In genomic region chr1:203028784-203029553, GRCh38 we compare ENCODE assay signal across 16 cellular contexts. TPM values are rescaled to one million over a fixed set of nuclear protein-coding genes. Genes with fewer than 3 reads are reported as not detected.
DNase-seq lines count a peak whose midpoint lies in the region; ATAC-seq and TF ChIP-seq lines count a peak whose summit lies in the region.
"Had no signal": no experiment of that assay in that cellular context is flagged by ENCODE, and none has a peak within 500 bp of the region (broad histone marks: within the 10 kb centered on the region; RNA-seq: fewer than 3 reads in every experiment).

No MANE protein-coding gene starts in this region.

- no peak overlapping the region for H3K27ac ChIP-seq in brain microvascular endothelial cell
- H3K27ac ChIP-seq: skin epidermis, tibial nerve had no signal

- peaks cover 27% of the 10 kb centered on the region for H3K4me1 Mint-ChIP-seq in activated CD4-positive, alpha-beta T cell treated with anti-CD3 and anti-CD28 coated beads, Interleukin-2, amount 10 ng/mL, durations not matched to agents 24 days and 14 days
- peaks cover 21% of the 10 kb centered on the region for H3K4me1 Mint-ChIP-seq in activated CD4-positive, alpha-beta T cell treated with anti-CD3 and anti-CD28 coated beads, Interleukin-2, amount 10 ng/mL, durations not matched to agents 7 days and 5 days
- H3K4me1 Mint-ChIP-seq in activated T-helper 1 cell treated with anti-CD3 and anti-CD28 coated beads, Interleukin-12 subunit alpha, Interleukin-12 subunit beta, Interleukin-2, Interleukin-4 antibody, amounts not matched to agents 30 ng/mL and 10 ng/mL and 1 ng/mL, durations not matched to agents 14 hours and 24 hours and 36 hours (ENCODE audit: low read depth): peaks cover 25% of the 10 kb centered on the region

- H3K4me3 Mint-ChIP-seq in activated CD4-positive, alpha-beta T cell treated with anti-CD3 and anti-CD28 coated beads, Interleukin-2, amount 10 ng/mL, durations not matched to agents 24 days and 14 days: peak overlapping the region; percentile 92
- H3K4me3 Mint-ChIP-seq in activated CD4-positive, alpha-beta T cell treated with anti-CD3 and anti-CD28 coated beads, Interleukin-2, amount 10 ng/mL, durations not matched to agents 7 days and 5 days: no peak overlapping the region
- peak overlapping the region; percentile 1 for H3K4me3 Mint-ChIP-seq in activated T-helper 1 cell treated with anti-CD3 and anti-CD28 coated beads, Interleukin-12 subunit alpha, Interleukin-12 subunit beta, Interleukin-2, Interleukin-4 antibody, amounts not matched to agents 30 ng/mL and 10 ng/mL and 1 ng/mL, durations not matched to agents 14 hours and 24 hours and 36 hours

- peaks cover 3% of the 10 kb centered on the region for H3K36me3 ChIP-seq in brain microvascular endothelial cell (replicated peaks)

- CTCF ChIA-PET in activated CD4-positive, alpha-beta T cell treated with anti-CD3 and anti-CD28 coated beads, Interleukin-2, amount 10 ng/mL, durations not matched to agents 7 days and 5 days (lab: Charles Lee): interaction anchor here (1.1 to 3.2 kb wide), 4 partner anchors 10 to 238 kb away, joined by 3 to 25 read pairs (median 4); no protein-coding TSS in a partner anchor

- no peak for DNase-seq in activated CD4-positive, alpha-beta T cell treated with anti-CD3 and anti-CD28 coated beads, Interleukin-2, amount 10 ng/mL, durations not matched to agents 24 days and 14 days
- DNase-seq in activated CD4-positive, alpha-beta T cell treated with anti-CD3 and anti-CD28 coated beads, Interleukin-2, amount 10 ng/mL, durations not matched to agents 7 days and 5 days: no peak
- no peak for DNase-seq in activated T-helper 1 cell treated with anti-CD3 and anti-CD28 coated beads, Interleukin-12 subunit alpha, Interleukin-12 subunit beta, Interleukin-2, Interleukin-4 antibody, amounts not matched to agents 30 ng/mL and 10 ng/mL and 1 ng/mL, durations not matched to agents 14 hours and 24 hours and 36 hours (ENCODE audit: low spot score)
- DNase-seq in left ventricle myocardium superior (no peak), superior temporal gyrus (ENCODE audit: extremely low spot score) (peak; percentile 23), brain microvascular endothelial cell (no peak), NCI-H510A (lab: John Stamatoyannopoulos, UW) (no peak)
- no peak for DNase-seq in activated CD4-positive, CD25-positive, alpha-beta regulatory T cell (lab: John Stamatoyannopoulos, UW)
- DNase-seq: effector CD8-positive, alpha-beta T cell; NCI-H226; T-helper 9 cell had no signal

- intact Hi-C loops in activated CD4-positive, alpha-beta T cell treated with anti-CD3 and anti-CD28 coated beads, Interleukin-2, amount 10 ng/mL, durations not matched to agents 24 days and 14 days (cut with micrococcal nuclease): no loop called here
- intact Hi-C loops in activated T-helper 1 cell treated with anti-CD3 and anti-CD28 coated beads, Interleukin-12 subunit alpha, Interleukin-12 subunit beta, Interleukin-2, Interleukin-4 antibody, amounts not matched to agents 30 ng/mL and 10 ng/mL and 1 ng/mL, durations not matched to agents 14 hours and 24 hours and 36 hours (cut with micrococcal nuclease): loop anchor here (5.0 to 10.0 kb wide), 4 partner anchors 142 to 766 kb away; partner anchors contain the start of genes RABIF, UBE2T, ZBED6 and ZC3H11A
- intact Hi-C loops in left ventricle myocardium superior (cut with micrococcal nuclease): no loop called here

- H3K4me3 ChIP-seq in brain microvascular endothelial cell (ENCODE audit: low read depth, low read length): no peak overlapping the region
- H3K4me3 ChIP-seq: skin epidermis, tibial nerve had no signal

- H3K27me3 ChIP-seq in brain microvascular endothelial cell (replicated peaks): peaks cover 16% of the 10 kb centered on the region
- H3K27me3 ChIP-seq: tibial nerve had no signal

- H3K36me3 Mint-ChIP-seq in activated CD4-positive, alpha-beta T cell treated with anti-CD3 and anti-CD28 coated beads, Interleukin-2, amount 10 ng/mL, durations not matched to agents 24 days and 14 days (ENCODE audit: low read depth): peaks cover 25% of the 10 kb centered on the region
- H3K36me3 Mint-ChIP-seq in activated CD4-positive, alpha-beta T cell treated with anti-CD3 and anti-CD28 coated beads, Interleukin-2, amount 10 ng/mL, durations not matched to agents 7 days and 5 days (ENCODE audit: low read depth): peaks cover 17% of the 10 kb centered on the region
- H3K36me3 Mint-ChIP-seq in activated T-helper 1 cell treated with anti-CD3 and anti-CD28 coated beads, Interleukin-12 subunit alpha, Interleukin-12 subunit beta, Interleukin-2, Interleukin-4 antibody, amounts not matched to agents 30 ng/mL and 10 ng/mL and 1 ng/mL, durations not matched to agents 14 hours and 24 hours and 36 hours (ENCODE audit: low read depth): peaks cover 17% of the 10 kb centered on the region

- peaks cover 6% of the 10 kb centered on the region for H3K9me3 Mint-ChIP-seq in activated CD4-positive, alpha-beta T cell treated with anti-CD3 and anti-CD28 coated beads, Interleukin-2, amount 10 ng/mL, durations not matched to agents 24 days and 14 days
- peaks cover 4% of the 10 kb centered on the region for H3K9me3 Mint-ChIP-seq in activated CD4-positive, alpha-beta T cell treated with anti-CD3 and anti-CD28 coated beads, Interleukin-2, amount 10 ng/mL, durations not matched to agents 7 days and 5 days
- peaks cover 6% of the 10 kb centered on the region for H3K9me3 Mint-ChIP-seq in activated T-helper 1 cell treated with anti-CD3 and anti-CD28 coated beads, Interleukin-12 subunit alpha, Interleukin-12 subunit beta, Interleukin-2, Interleukin-4 antibody, amounts not matched to agents 30 ng/mL and 10 ng/mL and 1 ng/mL, durations not matched to agents 14 hours and 24 hours and 36 hours

- no peak for TF ChIP-seq CTCF in brain microvascular endothelial cell (IDR thresholded peaks at IDR 0.05; ENCODE audit: low read depth, low read length, missing control alignments)

- H3K27ac Mint-ChIP-seq in activated CD4-positive, alpha-beta T cell treated with anti-CD3 and anti-CD28 coated beads, Interleukin-2, amount 10 ng/mL, durations not matched to agents 24 days and 14 days: no peak overlapping the region
- no peak overlapping the region for H3K27ac Mint-ChIP-seq in activated CD4-positive, alpha-beta T cell treated with anti-CD3 and anti-CD28 coated beads, Interleukin-2, amount 10 ng/mL, durations not matched to agents 7 days and 5 days
- no peak overlapping the region for H3K27ac Mint-ChIP-seq in activated T-helper 1 cell treated with anti-CD3 and anti-CD28 coated beads, Interleukin-12 subunit alpha, Interleukin-12 subunit beta, Interleukin-2, Interleukin-4 antibody, amounts not matched to agents 30 ng/mL and 10 ng/mL and 1 ng/mL, durations not matched to agents 14 hours and 24 hours and 36 hours

- peaks cover 2% of the 10 kb centered on the region for H3K27me3 Mint-ChIP-seq in activated CD4-positive, alpha-beta T cell treated with anti-CD3 and anti-CD28 coated beads, Interleukin-2, amount 10 ng/mL, durations not matched to agents 24 days and 14 days
- peaks cover 2% of the 10 kb centered on the region for H3K27me3 Mint-ChIP-seq in activated CD4-positive, alpha-beta T cell treated with anti-CD3 and anti-CD28 coated beads, Interleukin-2, amount 10 ng/mL, durations not matched to agents 7 days and 5 days
- no peaks in the 10 kb centered on the region for H3K27me3 Mint-ChIP-seq in activated T-helper 1 cell treated with anti-CD3 and anti-CD28 coated beads, Interleukin-12 subunit alpha, Interleukin-12 subunit beta, Interleukin-2, Interleukin-4 antibody, amounts not matched to agents 30 ng/mL and 10 ng/mL and 1 ng/mL, durations not matched to agents 14 hours and 24 hours and 36 hours (ENCODE audit: insufficient read depth)

- peak; percentile 72 for ATAC-seq in left ventricle myocardium superior

- POLR2A ChIA-PET in activated CD4-positive, alpha-beta T cell treated with anti-CD3 and anti-CD28 coated beads, Interleukin-2, amount 10 ng/mL, durations not matched to agents 7 days and 5 days (lab: Charles Lee): no interaction called here

- in situ Hi-C loops in brain microvascular endothelial cell (cut with HindIII; ENCODE audit: low pct_ligation_motif_present, low sequenced_read_pairs): no loop called here

RNA-seq across cellular contexts. Expression of gene PPFIA4, which starts 2.7 kb away (rescaled TPM):
- 34.2 and 35.1 TPM in 2 replicates for total RNA-seq in activated CD4-positive, alpha-beta T cell treated with anti-CD3 and anti-CD28 coated beads, Interleukin-2, amount 10 ng/mL, durations not matched to agents 24 days and 14 days
- total RNA-seq in activated CD4-positive, alpha-beta T cell treated with anti-CD3 and anti-CD28 coated beads, Interleukin-2, amount 10 ng/mL, durations not matched to agents 7 days and 5 days: 10 to 100 TPM; 13.7 to 16.1 TPM
- total RNA-seq in activated T-helper 1 cell treated with anti-CD3 and anti-CD28 coated beads, Interleukin-12 subunit alpha, Interleukin-12 subunit beta, Interleukin-2, Interleukin-4 antibody, amounts not matched to agents 30 ng/mL and 10 ng/mL and 1 ng/mL, durations not matched to agents 14 hours and 24 hours and 36 hours: 11.5 and 14.9 TPM in 2 replicates
- total RNA-seq in left ventricle myocardium superior: 21.3 TPM

RNA-seq across cellular contexts. Expression of gene TMEM183A, which starts 21.8 kb away (rescaled TPM):
- 77.7 and 82.8 TPM in 2 replicates for total RNA-seq in activated CD4-positive, alpha-beta T cell treated with anti-CD3 and anti-CD28 coated beads, Interleukin-2, amount 10 ng/mL, durations not matched to agents 24 days and 14 days
- total RNA-seq in activated CD4-positive, alpha-beta T cell treated with anti-CD3 and anti-CD28 coated beads, Interleukin-2, amount 10 ng/mL, durations not matched to agents 7 days and 5 days: 10 to 100 TPM; 68.3 to 72.2 TPM
- total RNA-seq in activated T-helper 1 cell treated with anti-CD3 and anti-CD28 coated beads, Interleukin-12 subunit alpha, Interleukin-12 subunit beta, Interleukin-2, Interleukin-4 antibody, amounts not matched to agents 30 ng/mL and 10 ng/mL and 1 ng/mL, durations not matched to agents 14 hours and 24 hours and 36 hours: 69.9 and 83.6 TPM in 2 replicates
- 24.3 TPM for total RNA-seq in left ventricle myocardium superior

RNA-seq across cellular contexts. Expression of gene MYOG, which starts 56.8 kb away (rescaled TPM):
- not detected in 2 replicates for total RNA-seq in activated CD4-positive, alpha-beta T cell treated with anti-CD3 and anti-CD28 coated beads, Interleukin-2, amount 10 ng/mL, durations not matched to agents 24 days and 14 days
- total RNA-seq in activated CD4-positive, alpha-beta T cell treated with anti-CD3 and anti-CD28 coated beads, Interleukin-2, amount 10 ng/mL, durations not matched to agents 7 days and 5 days: not detected
- total RNA-seq in activated T-helper 1 cell treated with anti-CD3 and anti-CD28 coated beads, Interleukin-12 subunit alpha, Interleukin-12 subunit beta, Interleukin-2, Interleukin-4 antibody, amounts not matched to agents 30 ng/mL and 10 ng/mL and 1 ng/mL, durations not matched to agents 14 hours and 24 hours and 36 hours: not detected in 2 replicates
- total RNA-seq in left ventricle myocardium superior: not detected
- total RNA-seq: activated CD8-positive, alpha-beta memory T cell treated with anti-CD3 and anti-CD28 coated beads for 36 hours; fibroblast of villous mesenchyme; RPMI7951; tibial nerve had no signal
